ENCODE assay signal across 1 cellular context in the genomic region with DNA sequence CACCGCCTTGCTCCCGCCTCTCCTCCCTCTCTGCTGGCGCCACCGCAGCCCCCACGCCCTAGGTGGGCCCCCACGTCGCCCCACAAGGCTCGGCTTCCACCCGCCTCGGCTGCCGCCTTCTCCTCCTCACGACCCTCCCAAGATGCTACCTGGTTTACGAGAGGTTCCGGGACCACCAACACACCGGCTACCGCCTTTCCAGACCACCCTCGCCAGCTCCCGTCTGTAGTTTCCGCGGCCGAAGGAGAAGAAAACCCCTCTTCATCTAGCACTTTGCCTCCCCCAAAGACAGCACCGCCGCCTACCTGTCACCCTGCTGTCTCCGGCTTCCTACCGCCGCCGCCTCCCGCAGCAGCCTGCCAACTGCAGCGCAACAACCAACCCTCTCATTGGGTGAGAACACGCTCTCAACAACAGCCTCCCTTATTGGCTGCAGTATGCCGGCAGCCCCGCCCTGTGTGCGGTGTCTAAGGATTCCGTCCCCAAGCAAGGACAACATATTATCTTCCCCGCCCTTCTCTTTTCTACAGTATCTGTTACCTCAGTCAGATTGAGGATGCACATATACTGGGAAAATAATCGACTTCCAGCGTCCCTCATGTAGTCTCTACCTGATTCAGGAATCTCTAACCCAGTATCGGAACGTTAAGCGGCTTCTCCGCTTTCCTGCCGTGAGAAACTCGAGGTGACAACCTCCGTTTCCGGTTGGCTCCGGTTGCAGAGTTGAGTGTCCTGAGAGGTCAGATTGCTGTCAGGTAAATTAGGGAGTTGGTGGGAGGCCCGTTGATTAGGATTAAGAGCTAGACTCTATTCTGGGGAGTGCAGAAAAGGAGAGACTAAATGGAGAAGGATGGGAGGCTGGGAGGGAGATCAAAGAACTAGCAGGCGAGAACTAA.
A peak's percentile ranks its signal among the peaks of the same experiment; 100 is the strongest.
TF ChIP-seq lines count a peak whose summit lies in the region.

A gene (minus strand): TSS at position 367 of the 896 bp plus-strand sequence. CDS start 47,662 bp downstream, outside the sequence.
A gene (plus strand): TSS at position 697 of the 896 bp plus-strand sequence. CDS start 6,882 bp downstream, outside the sequence.

TF ChIP-seq in GM12878, 131 proteins besides CTCF, POLR2A, EP300 and RAD21 (continued from another document and continues in another):
- TF ChIP-seq SIX5 (IDR thresholded peaks at IDR 0.05; ENCODE audit: low read depth, low read length, severe bottlenecking): peak; percentile 58
- TF ChIP-seq MTA3 (IDR thresholded peaks at IDR 0.05; ENCODE audit: borderline replicate concordance, low read length): no peak; the same call in 1 of the 2 replicates
- peak; percentile 51; the same call in 1 of the 2 replicates for TF ChIP-seq DPF2 (IDR thresholded peaks at IDR 0.05)
- TF ChIP-seq, protein P1, sequence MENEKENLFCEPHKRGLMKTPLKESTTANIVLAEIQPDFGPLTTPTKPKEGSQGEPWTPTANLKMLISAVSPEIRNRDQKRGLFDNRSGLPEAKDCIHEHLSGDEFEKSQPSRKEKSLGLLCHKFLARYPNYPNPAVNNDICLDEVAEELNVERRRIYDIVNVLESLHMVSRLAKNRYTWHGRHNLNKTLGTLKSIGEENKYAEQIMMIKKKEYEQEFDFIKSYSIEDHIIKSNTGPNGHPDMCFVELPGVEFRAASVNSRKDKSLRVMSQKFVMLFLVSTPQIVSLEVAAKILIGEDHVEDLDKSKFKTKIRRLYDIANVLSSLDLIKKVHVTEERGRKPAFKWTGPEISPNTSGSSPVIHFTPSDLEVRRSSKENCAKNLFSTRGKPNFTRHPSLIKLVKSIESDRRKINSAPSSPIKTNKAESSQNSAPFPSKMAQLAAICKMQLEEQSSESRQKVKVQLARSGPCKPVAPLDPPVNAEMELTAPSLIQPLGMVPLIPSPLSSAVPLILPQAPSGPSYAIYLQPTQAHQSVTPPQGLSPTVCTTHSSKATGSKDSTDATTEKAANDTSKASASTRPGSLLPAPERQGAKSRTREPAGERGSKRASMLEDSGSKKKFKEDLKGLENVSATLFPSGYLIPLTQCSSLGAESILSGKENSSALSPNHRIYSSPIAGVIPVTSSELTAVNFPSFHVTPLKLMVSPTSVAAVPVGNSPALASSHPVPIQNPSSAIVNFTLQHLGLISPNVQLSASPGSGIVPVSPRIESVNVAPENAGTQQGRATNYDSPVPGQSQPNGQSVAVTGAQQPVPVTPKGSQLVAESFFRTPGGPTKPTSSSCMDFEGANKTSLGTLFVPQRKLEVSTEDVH (IDR thresholded peaks at IDR 0.05; ENCODE audit: low read depth, partially characterized antibody): peak; percentile 98
- TF ChIP-seq CBFB (IDR thresholded peaks at IDR 0.05; ENCODE audit: low read depth): peak; percentile 87
- peak in 1 of 2 experiments; percentile 53; a peak in 1 of 4 replicates for TF ChIP-seq ETV6 (conservative IDR thresholded peaks at IDR 0.05 in 1 of 2, IDR thresholded peaks at IDR 0.05 in 1 of 2; ENCODE audit: borderline replicate concordance in 1 of 2, low read depth in 1 of 2)
- TF ChIP-seq KDM1A (IDR thresholded peaks at IDR 0.05; ENCODE audit: borderline replicate concordance): no peak
- TF ChIP-seq, protein P2, sequence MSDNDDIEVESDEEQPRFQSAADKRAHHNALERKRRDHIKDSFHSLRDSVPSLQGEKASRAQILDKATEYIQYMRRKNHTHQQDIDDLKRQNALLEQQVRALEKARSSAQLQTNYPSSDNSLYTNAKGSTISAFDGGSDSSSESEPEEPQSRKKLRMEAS (IDR thresholded peaks at IDR 0.05; ENCODE audit: low read depth, low read length): peak; percentile 28; the same call in 1 of the 2 replicates
- TF ChIP-seq FOS (IDR thresholded peaks at IDR 0.05; ENCODE audit: borderline replicate concordance, extremely low read depth, insufficient read length): peak; percentile 24
- 0 out of 2 replicates have a peak, but pooled peaks have one; percentile 2 for TF ChIP-seq CBX5 (IDR thresholded peaks at IDR 0.05; ENCODE audit: low read depth)
- peak; percentile 72 for TF ChIP-seq NR2F1 (conservative IDR thresholded peaks at IDR 0.05)
- TF ChIP-seq, protein P3, sequence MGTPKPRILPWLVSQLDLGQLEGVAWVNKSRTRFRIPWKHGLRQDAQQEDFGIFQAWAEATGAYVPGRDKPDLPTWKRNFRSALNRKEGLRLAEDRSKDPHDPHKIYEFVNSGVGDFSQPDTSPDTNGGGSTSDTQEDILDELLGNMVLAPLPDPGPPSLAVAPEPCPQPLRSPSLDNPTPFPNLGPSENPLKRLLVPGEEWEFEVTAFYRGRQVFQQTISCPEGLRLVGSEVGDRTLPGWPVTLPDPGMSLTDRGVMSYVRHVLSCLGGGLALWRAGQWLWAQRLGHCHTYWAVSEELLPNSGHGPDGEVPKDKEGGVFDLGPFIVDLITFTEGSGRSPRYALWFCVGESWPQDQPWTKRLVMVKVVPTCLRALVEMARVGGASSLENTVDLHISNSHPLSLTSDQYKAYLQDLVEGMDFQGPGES (IDR thresholded peaks at IDR 0.05): peak; percentile 84
- TF ChIP-seq, protein P4, sequence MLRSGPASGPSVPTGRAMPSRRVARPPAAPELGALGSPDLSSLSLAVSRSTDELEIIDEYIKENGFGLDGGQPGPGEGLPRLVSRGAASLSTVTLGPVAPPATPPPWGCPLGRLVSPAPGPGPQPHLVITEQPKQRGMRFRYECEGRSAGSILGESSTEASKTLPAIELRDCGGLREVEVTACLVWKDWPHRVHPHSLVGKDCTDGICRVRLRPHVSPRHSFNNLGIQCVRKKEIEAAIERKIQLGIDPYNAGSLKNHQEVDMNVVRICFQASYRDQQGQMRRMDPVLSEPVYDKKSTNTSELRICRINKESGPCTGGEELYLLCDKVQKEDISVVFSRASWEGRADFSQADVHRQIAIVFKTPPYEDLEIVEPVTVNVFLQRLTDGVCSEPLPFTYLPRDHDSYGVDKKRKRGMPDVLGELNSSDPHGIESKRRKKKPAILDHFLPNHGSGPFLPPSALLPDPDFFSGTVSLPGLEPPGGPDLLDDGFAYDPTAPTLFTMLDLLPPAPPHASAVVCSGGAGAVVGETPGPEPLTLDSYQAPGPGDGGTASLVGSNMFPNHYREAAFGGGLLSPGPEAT (IDR thresholded peaks at IDR 0.05; ENCODE audit: low read depth): peak; percentile 100
- TF ChIP-seq CHD2 (IDR thresholded peaks at IDR 0.05; ENCODE audit: borderline replicate concordance, low read depth, low read length): peak; percentile 87; the same call in 1 of the 2 replicates
- TF ChIP-seq HDAC6 (IDR thresholded peaks at IDR 0.05; ENCODE audit: unreplicated experiment): no peak
- TF ChIP-seq ATF7 (IDR thresholded peaks at IDR 0.05; ENCODE audit: low read depth): peak; percentile 86
- TF ChIP-seq POU2F2 (IDR thresholded peaks at IDR 0.05; ENCODE audit: borderline replicate concordance, low read depth, low read length): 0 out of 3 replicates have a peak, but pooled peaks have one; percentile 58
- TF ChIP-seq HCFC1 (IDR thresholded peaks at IDR 0.05; ENCODE audit: low read length): peak; percentile 83
- TF ChIP-seq KLF5 (IDR thresholded peaks at IDR 0.05; ENCODE audit: partially characterized antibody): peak; percentile 91
- peak; percentile 54; the same call in 1 of the 2 replicates for TF ChIP-seq HDGF (IDR thresholded peaks at IDR 0.05)
- TF ChIP-seq MTA2 (IDR thresholded peaks at IDR 0.05; ENCODE audit: low read depth): peak; percentile 66
- peak in 1 of 2 experiments; percentile 36; a peak in 1 of 4 replicates for TF ChIP-seq BHLHE40 (IDR thresholded peaks at IDR 0.05; ENCODE audit: borderline replicate concordance in 1 of 2, low read depth in 2 of 2, low read length in 1 of 2)
- TF ChIP-seq POLR2AphosphoS5 (IDR thresholded peaks at IDR 0.05; ENCODE audit: low read length): peak; percentile 81
- TF ChIP-seq, protein P5, sequence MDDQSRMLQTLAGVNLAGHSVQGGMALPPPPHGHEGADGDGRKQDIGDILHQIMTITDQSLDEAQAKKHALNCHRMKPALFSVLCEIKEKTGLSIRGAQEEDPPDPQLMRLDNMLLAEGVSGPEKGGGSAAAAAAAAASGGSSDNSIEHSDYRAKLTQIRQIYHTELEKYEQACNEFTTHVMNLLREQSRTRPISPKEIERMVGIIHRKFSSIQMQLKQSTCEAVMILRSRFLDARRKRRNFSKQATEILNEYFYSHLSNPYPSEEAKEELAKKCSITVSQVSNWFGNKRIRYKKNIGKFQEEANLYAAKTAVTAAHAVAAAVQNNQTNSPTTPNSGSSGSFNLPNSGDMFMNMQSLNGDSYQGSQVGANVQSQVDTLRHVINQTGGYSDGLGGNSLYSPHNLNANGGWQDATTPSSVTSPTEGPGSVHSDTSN (IDR thresholded peaks at IDR 0.05; ENCODE audit: insufficient replicate concordance, low read depth, low read length): peak; percentile 38
- TF ChIP-seq IKZF1 (conservative IDR thresholded peaks at IDR 0.05): peak; percentile 96
- peak in 1 of 2 experiments; percentile 69; a peak in 2 of 4 replicates for TF ChIP-seq SRF (IDR thresholded peaks at IDR 0.05; ENCODE audit: low read depth in 2 of 2, low read length in 2 of 2)
- no peak for TF ChIP-seq CHD1 (IDR thresholded peaks at IDR 0.05; ENCODE audit: low read depth, low read length)
- no peak for TF ChIP-seq EZH2 (IDR thresholded peaks at IDR 0.05; ENCODE audit: borderline replicate concordance, control insufficient read depth, low read depth, low read length)
- TF ChIP-seq SREBF2 (IDR thresholded peaks at IDR 0.05; ENCODE audit: low read length): no peak
- TF ChIP-seq WRNIP1 (IDR thresholded peaks at IDR 0.05; ENCODE audit: borderline replicate concordance, low read depth, low read length): peak; percentile 98
- TF ChIP-seq MYB (IDR thresholded peaks at IDR 0.05; ENCODE audit: borderline replicate concordance, low read depth, low read length): no peak
- TF ChIP-seq, protein P6, sequence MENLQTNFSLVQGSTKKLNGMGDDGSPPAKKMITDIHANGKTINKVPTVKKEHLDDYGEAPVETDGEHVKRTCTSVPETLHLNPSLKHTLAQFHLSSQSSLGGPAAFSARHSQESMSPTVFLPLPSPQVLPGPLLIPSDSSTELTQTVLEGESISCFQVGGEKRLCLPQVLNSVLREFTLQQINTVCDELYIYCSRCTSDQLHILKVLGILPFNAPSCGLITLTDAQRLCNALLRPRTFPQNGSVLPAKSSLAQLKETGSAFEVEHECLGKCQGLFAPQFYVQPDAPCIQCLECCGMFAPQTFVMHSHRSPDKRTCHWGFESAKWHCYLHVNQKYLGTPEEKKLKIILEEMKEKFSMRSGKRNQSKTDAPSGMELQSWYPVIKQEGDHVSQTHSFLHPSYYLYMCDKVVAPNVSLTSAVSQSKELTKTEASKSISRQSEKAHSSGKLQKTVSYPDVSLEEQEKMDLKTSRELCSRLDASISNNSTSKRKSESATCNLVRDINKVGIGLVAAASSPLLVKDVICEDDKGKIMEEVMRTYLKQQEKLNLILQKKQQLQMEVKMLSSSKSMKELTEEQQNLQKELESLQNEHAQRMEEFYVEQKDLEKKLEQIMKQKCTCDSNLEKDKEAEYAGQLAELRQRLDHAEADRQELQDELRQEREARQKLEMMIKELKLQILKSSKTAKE (IDR thresholded peaks at IDR 0.05; ENCODE audit: low read depth, poor library complexity, severe bottlenecking): peak; percentile 96
- peak; percentile 84 for TF ChIP-seq LARP7 (IDR thresholded peaks at IDR 0.05)
- TF ChIP-seq, protein P7, sequence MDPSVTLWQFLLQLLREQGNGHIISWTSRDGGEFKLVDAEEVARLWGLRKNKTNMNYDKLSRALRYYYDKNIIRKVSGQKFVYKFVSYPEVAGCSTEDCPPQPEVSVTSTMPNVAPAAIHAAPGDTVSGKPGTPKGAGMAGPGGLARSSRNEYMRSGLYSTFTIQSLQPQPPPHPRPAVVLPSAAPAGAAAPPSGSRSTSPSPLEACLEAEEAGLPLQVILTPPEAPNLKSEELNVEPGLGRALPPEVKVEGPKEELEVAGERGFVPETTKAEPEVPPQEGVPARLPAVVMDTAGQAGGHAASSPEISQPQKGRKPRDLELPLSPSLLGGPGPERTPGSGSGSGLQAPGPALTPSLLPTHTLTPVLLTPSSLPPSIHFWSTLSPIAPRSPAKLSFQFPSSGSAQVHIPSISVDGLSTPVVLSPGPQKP (IDR thresholded peaks at IDR 0.05; ENCODE audit: low read depth, low read length): peak; percentile 83
- TF ChIP-seq, protein P8, sequence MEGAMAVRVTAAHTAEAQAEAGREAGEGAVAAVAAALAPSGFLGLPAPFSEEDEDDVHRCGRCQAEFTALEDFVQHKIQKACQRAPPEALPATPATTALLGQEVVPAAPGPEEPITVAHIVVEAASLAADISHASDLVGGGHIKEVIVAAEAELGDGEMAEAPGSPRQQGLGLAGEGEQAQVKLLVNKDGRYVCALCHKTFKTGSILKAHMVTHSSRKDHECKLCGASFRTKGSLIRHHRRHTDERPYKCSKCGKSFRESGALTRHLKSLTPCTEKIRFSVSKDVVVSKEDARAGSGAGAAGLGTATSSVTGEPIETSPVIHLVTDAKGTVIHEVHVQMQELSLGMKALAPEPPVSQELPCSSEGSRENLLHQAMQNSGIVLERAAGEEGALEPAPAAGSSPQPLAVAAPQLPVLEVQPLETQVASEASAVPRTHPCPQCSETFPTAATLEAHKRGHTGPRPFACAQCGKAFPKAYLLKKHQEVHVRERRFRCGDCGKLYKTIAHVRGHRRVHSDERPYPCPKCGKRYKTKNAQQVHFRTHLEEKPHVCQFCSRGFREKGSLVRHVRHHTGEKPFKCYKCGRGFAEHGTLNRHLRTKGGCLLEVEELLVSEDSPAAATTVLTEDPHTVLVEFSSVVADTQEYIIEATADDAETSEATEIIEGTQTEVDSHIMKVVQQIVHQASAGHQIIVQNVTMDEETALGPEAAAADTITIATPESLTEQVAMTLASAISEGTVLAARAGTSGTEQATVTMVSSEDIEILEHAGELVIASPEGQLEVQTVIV (IDR thresholded peaks at IDR 0.05; ENCODE audit: borderline replicate concordance, partially characterized antibody): peak; percentile 83
- TF ChIP-seq, protein P9, sequence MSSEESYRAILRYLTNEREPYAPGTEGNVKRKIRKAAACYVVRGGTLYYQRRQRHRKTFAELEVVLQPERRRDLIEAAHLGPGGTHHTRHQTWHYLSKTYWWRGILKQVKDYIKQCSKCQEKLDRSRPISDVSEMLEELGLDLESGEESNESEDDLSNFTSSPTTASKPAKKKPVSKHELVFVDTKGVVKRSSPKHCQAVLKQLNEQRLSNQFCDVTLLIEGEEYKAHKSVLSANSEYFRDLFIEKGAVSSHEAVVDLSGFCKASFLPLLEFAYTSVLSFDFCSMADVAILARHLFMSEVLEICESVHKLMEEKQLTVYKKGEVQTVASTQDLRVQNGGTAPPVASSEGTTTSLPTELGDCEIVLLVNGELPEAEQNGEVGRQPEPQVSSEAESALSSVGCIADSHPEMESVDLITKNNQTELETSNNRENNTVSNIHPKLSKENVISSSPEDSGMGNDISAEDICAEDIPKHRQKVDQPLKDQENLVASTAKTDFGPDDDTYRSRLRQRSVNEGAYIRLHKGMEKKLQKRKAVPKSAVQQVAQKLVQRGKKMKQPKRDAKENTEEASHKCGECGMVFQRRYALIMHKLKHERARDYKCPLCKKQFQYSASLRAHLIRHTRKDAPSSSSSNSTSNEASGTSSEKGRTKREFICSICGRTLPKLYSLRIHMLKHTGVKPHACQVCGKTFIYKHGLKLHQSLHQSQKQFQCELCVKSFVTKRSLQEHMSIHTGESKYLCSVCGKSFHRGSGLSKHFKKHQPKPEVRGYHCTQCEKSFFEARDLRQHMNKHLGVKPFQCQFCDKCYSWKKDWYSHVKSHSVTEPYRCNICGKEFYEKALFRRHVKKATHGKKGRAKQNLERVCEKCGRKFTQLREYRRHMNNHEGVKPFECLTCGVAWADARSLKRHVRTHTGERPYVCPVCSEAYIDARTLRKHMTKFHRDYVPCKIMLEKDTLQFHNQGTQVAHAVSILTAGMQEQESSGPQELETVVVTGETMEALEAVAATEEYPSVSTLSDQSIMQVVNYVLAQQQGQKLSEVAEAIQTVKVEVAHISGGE (CRISPR knock-in tag; IDR thresholded peaks at IDR 0.05): peak; percentile 98
